ENCODE assay signal across 20 cellular contexts in the genomic region with DNA sequence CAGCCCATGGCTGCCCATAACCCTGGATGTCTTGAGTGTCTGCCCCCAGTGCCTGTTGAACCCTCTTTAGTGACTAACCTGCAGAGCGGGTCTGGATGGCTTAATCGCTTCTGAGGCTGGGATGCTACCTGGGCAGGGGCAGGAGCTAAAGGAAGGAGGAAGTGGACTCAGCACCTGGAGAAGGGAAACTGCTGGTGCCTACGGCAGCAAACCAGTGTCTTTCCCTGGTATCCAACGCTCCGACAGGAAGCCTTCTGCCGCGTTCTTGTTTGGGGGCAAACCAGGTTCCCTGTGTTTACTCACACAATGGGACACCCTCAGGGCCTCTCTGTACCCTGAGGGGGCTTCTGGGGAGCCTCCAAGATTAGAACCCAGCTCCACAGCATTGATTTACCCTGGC. TPM values are rescaled to one million over a fixed set of nuclear protein-coding genes. Genes with fewer than 3 reads are reported as not detected.
DNase-seq lines count a peak whose midpoint lies in the region; ATAC-seq and TF ChIP-seq lines count a peak whose summit lies in the region.
"Had no signal": no experiment of that assay in that cellular context is flagged by ENCODE, and none has a peak within 500 bp of the region (broad histone marks: within the 10 kb centered on the region; RNA-seq: fewer than 3 reads in every experiment).

No MANE protein-coding gene starts in this region.

- peaks cover 0 to 3% (median 0%) of the 10 kb centered on the region in 3 donors for H3K27me3 ChIP-seq in sigmoid colon
- H3K27me3 ChIP-seq: BLaER1 had no signal

- no peak for TF ChIP-seq CTCF in sigmoid colon (IDR thresholded peaks at IDR 0.05)

- H3K27ac ChIP-seq in sigmoid colon, result no peak overlapping the region
- H3K27ac ChIP-seq: BLaER1 had no signal

- no peak overlapping the region for H3K4me3 ChIP-seq in sigmoid colon
- H3K4me3 ChIP-seq: BLaER1 had no signal

- no peak for ATAC-seq in GM21526 (IDR thresholded peaks at IDR 0.05; ENCODE audit: low FRiP score, unreplicated experiment)
- ATAC-seq: CD8-positive, alpha-beta T cell had no signal

- 87 to 93% methylated on average over 7 of the region's 7 CpGs for WGBS in sigmoid colon, 2 donors

- TF ChIP-seq EP300 in sigmoid colon (IDR thresholded peaks at IDR 0.05), result no peak

- H3K4me1 ChIP-seq in sigmoid colon, result no peaks in the 10 kb centered on the region
- H3K4me1 ChIP-seq: BE2C, BLaER1, Caco-2 had no signal

- no peaks in the 10 kb centered on the region for H3K9me3 ChIP-seq in sigmoid colon
- H3K9me3 ChIP-seq: BE2C had no signal

- intact Hi-C loops in posterior vena cava (cut with DNase I), result no loop called here
- intact Hi-C loops in sigmoid colon (cut with DNase I), result no loop called here

- DNase-seq in mesenteric fat pad (ENCODE audit: low spot score), result peak; percentile 79
- peak; percentile 61 for DNase-seq in posterior vena cava (ENCODE audit: low spot score)
- peak; percentile 25 for DNase-seq in sigmoid colon
- DNase-seq in NCI-H1694 treated with DMSO at 0.1 percent for 48 hours (lab: John Stamatoyannopoulos, UW), result no peak
- DNase-seq in KG1 (lab: John Stamatoyannopoulos, UW), result no peak
- no peak for DNase-seq in cerebellar nuclear complex (lab: John Stamatoyannopoulos, UW)
- DNase-seq: 8988T; ACHN; BE2C; C1 segment of cervical spinal cord; Calu3; CD4-positive, CD25-positive, alpha-beta regulatory T cell; CD8-positive, alpha-beta T cell; DMS79 treated with DMSO at 0.1 percent for 48 hours; GF-D8 had no signal

- TF ChIP-seq POLR2A in sigmoid colon (IDR thresholded peaks at IDR 0.05), result no peak

- H3K36me3 ChIP-seq in sigmoid colon, result no peaks in the 10 kb centered on the region
- H3K36me3 ChIP-seq: BE2C, BLaER1 had no signal

RNA-seq across cellular contexts. Expression of a gene that starts 38.1 kb away (rescaled TPM):
- total RNA-seq in mesenteric fat pad (0.32 TPM), posterior vena cava (under 1 TPM in 1 of 2 donors, not detected in 1; 0.28 TPM), sigmoid colon (under 1 TPM in 3 of 4 donors, not detected in 1; 0.16 to 0.28 (median 0.27) TPM)
- under 1 TPM in 1 of 3 donors, not detected in 2; 0.63 TPM for polyA plus RNA-seq in sigmoid colon
- polyA plus RNA-seq: AG04450; CD14-positive monocyte; CD4-positive, CD25-positive, alpha-beta regulatory T cell had no signal

Comparison
In these comparisons a context has a peak if more than half of its experiments do, and no peak if none do; other contexts are left out.
1. DNase-seq: peak in mesenteric fat pad (single experiment), posterior vena cava (single experiment) and sigmoid colon (single experiment); none in NCI-H1694 treated with DMSO at 0.1 percent for 48 hours (single experiment), KG1 (single experiment) and cerebellar nuclear complex (0 of 2).